1 cellular context compared by ENCODE assay signal in genomic region chr10:17216901-17217395, GRCh38.
TF ChIP-seq lines count a peak whose summit lies in the region.

No MANE protein-coding gene starts in this region.

TF ChIP-seq in GM12878, 131 proteins besides CTCF, POLR2A, EP300 and RAD21 (continued from another document):
- TF ChIP-seq ZBTB4 (CRISPR knock-in tag; IDR thresholded peaks at IDR 0.05) (no peak), ASH2L (IDR thresholded peaks at IDR 0.05; ENCODE audit: borderline replicate concordance, low read depth) (no peak), RFX5 (IDR thresholded peaks at IDR 0.05; ENCODE audit: low read depth, low read length) (no peak), GATAD2B (conservative IDR thresholded peaks at IDR 0.05; ENCODE audit: low read depth) (no peak), PRDM15 (CRISPR knock-in tag; IDR thresholded peaks at IDR 0.05) (no peak), SREBF2 (IDR thresholded peaks at IDR 0.05; ENCODE audit: low read length) (no peak), CHD4 (IDR thresholded peaks at IDR 0.05) (no peak), TAF1 (IDR thresholded peaks at IDR 0.05; ENCODE audit: borderline replicate concordance, low read depth, low read length) (no peak), HCFC1 (IDR thresholded peaks at IDR 0.05; ENCODE audit: low read length) (no peak), BHLHE40 (IDR thresholded peaks at IDR 0.05; ENCODE audit: borderline replicate concordance in 1 of 2, low read depth in 2 of 2, low read length in 1 of 2) (no peak), ATF7 (IDR thresholded peaks at IDR 0.05; ENCODE audit: low read depth) (no peak)
- TF ChIP-seq, protein P1, sequence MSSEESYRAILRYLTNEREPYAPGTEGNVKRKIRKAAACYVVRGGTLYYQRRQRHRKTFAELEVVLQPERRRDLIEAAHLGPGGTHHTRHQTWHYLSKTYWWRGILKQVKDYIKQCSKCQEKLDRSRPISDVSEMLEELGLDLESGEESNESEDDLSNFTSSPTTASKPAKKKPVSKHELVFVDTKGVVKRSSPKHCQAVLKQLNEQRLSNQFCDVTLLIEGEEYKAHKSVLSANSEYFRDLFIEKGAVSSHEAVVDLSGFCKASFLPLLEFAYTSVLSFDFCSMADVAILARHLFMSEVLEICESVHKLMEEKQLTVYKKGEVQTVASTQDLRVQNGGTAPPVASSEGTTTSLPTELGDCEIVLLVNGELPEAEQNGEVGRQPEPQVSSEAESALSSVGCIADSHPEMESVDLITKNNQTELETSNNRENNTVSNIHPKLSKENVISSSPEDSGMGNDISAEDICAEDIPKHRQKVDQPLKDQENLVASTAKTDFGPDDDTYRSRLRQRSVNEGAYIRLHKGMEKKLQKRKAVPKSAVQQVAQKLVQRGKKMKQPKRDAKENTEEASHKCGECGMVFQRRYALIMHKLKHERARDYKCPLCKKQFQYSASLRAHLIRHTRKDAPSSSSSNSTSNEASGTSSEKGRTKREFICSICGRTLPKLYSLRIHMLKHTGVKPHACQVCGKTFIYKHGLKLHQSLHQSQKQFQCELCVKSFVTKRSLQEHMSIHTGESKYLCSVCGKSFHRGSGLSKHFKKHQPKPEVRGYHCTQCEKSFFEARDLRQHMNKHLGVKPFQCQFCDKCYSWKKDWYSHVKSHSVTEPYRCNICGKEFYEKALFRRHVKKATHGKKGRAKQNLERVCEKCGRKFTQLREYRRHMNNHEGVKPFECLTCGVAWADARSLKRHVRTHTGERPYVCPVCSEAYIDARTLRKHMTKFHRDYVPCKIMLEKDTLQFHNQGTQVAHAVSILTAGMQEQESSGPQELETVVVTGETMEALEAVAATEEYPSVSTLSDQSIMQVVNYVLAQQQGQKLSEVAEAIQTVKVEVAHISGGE (CRISPR knock-in tag; IDR thresholded peaks at IDR 0.05): no peak
TF ChIP-seq in GM12878: peak in this region for 0.
